Comparison of ENCODE assay signal across 20 cellular contexts in the genomic region with DNA sequence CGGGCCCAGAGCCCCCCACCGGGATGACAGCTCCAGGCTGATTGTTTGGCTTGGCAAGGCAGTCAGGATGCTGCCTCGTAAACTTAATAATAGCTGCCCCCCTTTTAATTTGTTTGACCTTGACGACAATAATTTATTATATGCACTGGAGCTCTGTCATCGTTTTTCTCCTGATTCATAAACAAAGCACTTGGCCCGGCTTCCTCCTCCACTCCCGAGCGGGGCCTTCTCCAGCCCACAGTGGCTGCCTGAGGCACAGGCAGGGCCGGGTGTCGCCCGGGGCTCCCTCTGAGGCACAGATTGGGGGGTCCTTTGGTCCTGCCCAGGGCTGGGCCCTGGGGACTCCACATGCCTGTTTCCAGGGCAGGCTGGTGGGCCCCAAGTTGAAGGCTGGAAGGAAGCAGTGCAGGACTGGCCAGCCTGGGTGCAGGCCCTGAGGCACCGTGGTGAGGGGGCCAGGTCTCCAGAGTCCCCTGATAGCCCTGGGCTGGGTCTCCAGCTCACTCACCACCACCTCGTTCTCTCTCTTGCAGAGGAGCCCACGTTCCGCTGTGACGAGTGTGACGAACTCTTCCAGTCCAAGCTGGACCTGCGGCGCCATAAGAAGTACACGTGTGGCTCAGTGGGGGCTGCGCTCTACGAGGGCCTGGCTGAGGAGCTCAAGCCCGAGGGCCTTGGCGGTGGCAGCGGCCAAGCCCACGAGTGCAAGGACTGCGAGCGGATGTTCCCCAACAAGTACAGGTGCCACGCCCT. TPM values are rescaled to one million over a fixed set of nuclear protein-coding genes. Genes with fewer than 3 reads are reported as not detected.
A peak's percentile ranks its signal among the peaks of the same experiment; 100 is the strongest.
DNase-seq lines count a peak whose midpoint lies in the region; ATAC-seq and TF ChIP-seq lines count a peak whose summit lies in the region.
"Had no signal": no experiment of that assay in that cellular context is flagged by ENCODE, and none has a peak within 500 bp of the region (broad histone marks: within the 10 kb centered on the region; RNA-seq: fewer than 3 reads in every experiment).

No MANE protein-coding gene starts in this region.

- no peak overlapping the region for H2AFZ ChIP-seq in PC-3 (ENCODE audit: low read length)

- no peaks in the 10 kb centered on the region for H4K20me1 ChIP-seq in PC-3 (ENCODE audit: low read length)

- intact Hi-C loops in PC-3 (cut with micrococcal nuclease): no loop called here

- peak; percentile 56 for ATAC-seq in PC-3
- no peak for ATAC-seq in GM18517 (IDR thresholded peaks at IDR 0.05; ENCODE audit: unreplicated experiment)
- no peak for ATAC-seq in GM18861 (IDR thresholded peaks at IDR 0.05; ENCODE audit: unreplicated experiment)
- ATAC-seq: foreskin keratinocyte, left lobe of liver had no signal

- H3K9me3 ChIP-seq in PC-3 (ENCODE audit: low read length): no peaks in the 10 kb centered on the region
- H3K9me3 ChIP-seq: Peyer's patch, tibial nerve had no signal

- no peak overlapping the region for H3K4me2 ChIP-seq in PC-3 (ENCODE audit: low read length)

- CTCF ChIA-PET in PC-3 (lab: Charles Lee): no interaction called here

- H3K36me3 ChIP-seq in PC-3 (ENCODE audit: low read depth, low read length): no peaks in the 10 kb centered on the region
- H3K36me3 ChIP-seq: Peyer's patch had no signal

- POLR2A ChIA-PET in PC-3 (lab: Charles Lee; ENCODE audit: unreplicated experiment): no interaction called here

- no peak overlapping the region for H3K9ac ChIP-seq in PC-3 (ENCODE audit: low read length)

- DNase-seq in AG20443 (ENCODE audit: low spot score) (peak; percentile 63), DMS79 treated with DMSO at 0.1 percent for 48 hours (lab: John Stamatoyannopoulos, UW) (peak; percentile 67), PC-3 (peak; percentile 28), fibroblast of the aortic adventitia (ENCODE audit: low read depth) (peak; percentile 65), NCI-H2171 treated with DMSO at 0.1 percent for 48 hours (lab: John Stamatoyannopoulos, UW) (no peak)
- no peak for DNase-seq in stimulated activated CD4-positive, alpha-beta T cell treated with anti-CD3 and anti-CD28 coated beads, Interleukin-4, amount 100 ng/mL, for 4 hours
- DNase-seq: activated CD4-positive, alpha-beta T cell treated with anti-CD3 and anti-CD28 coated beads, Interleukin-2, amount 50 U/mL, for 1 hour; activated naive CD8-positive, alpha-beta T cell treated with anti-CD3 and anti-CD28 coated beads, Interleukin-2, amount 10 ng/mL, durations not matched to agents 7 days and 5 days; activated T-cell treated with anti-CD3 and anti-CD28 coated beads, Interleukin-2, amount 50 U/mL, for 1 hour; central memory CD4-positive, alpha-beta T cell; effector memory CD4-positive, alpha-beta T cell; foreskin keratinocyte; NCI-H2029 treated with DMSO at 0.1 percent for 48 hours; NCI-H82; nucleus accumbens; Peyer's patch had no signal

- no peak overlapping the region for H3K27ac ChIP-seq in PC-3 (ENCODE audit: low read length)
- H3K27ac ChIP-seq: foreskin keratinocyte, Peyer's patch had no signal

- no peaks in the 10 kb centered on the region for H3K79me2 ChIP-seq in PC-3 (ENCODE audit: low read length)

- H3K4me3 ChIP-seq in PC-3 (ENCODE audit: low read length): no peak overlapping the region
- no peak overlapping the region for H3K4me3 ChIP-seq in fibroblast of the aortic adventitia (ENCODE audit: low read depth, low read length)
- H3K4me3 ChIP-seq: Peyer's patch, tibial nerve had no signal

- no TSS peak for BruUV-seq in PC-3 (replicated peaks; lab: Mats Ljungman, UMichigan)

- TF ChIP-seq CTCF in PC-3 (conservative IDR thresholded peaks at IDR 0.05; ENCODE audit: low read depth, low read length) (no peak), fibroblast of the aortic adventitia (IDR thresholded peaks at IDR 0.05; ENCODE audit: insufficient read depth, low read length) (no peak)

- peaks cover 4% of the 10 kb centered on the region; the same call in 1 of the 2 replicates for H3K4me1 ChIP-seq in PC-3 (ENCODE audit: insufficient read depth, low read length)
- H3K4me1 ChIP-seq: foreskin keratinocyte had no signal

- H3F3A ChIP-seq in PC-3 (ENCODE audit: low read length, unreplicated experiment): no peaks in the 10 kb centered on the region

- peaks cover 99% of the 10 kb centered on the region for H3K27me3 ChIP-seq in PC-3 (ENCODE audit: low read length)
- H3K27me3 ChIP-seq: Peyer's patch had no signal

- no peaks in the 10 kb centered on the region for H3K9me2 ChIP-seq in PC-3 (replicated peaks; ENCODE audit: low read length)

RNA-seq across cellular contexts. Expression of a gene that starts 52.0 kb away (rescaled TPM):
- total RNA-seq in PC-3 (2014; rRNA removed) (54.3 and 60.7 TPM in 2 replicates), fibroblast of the aortic adventitia (ENCODE audit: low replicate concordance) (0.18 TPM in 1 of 2 replicates, not detected in the other)
- total RNA-seq: activated naive CD8-positive, alpha-beta T cell treated with anti-CD3 and anti-CD28 coated beads, Interleukin-2, amount 10 ng/mL, durations not matched to agents 7 days and 5 days had no signal

Comparison
In these comparisons a context has a peak if more than half of its experiments do, and no peak if none do; other contexts are left out.
1. DNase-seq: peak in AG20443 (single experiment), DMS79 treated with DMSO at 0.1 percent for 48 hours (single experiment), PC-3 (single experiment) and fibroblast of the aortic adventitia (single experiment); none in NCI-H2171 treated with DMSO at 0.1 percent for 48 hours (single experiment) and stimulated activated CD4-positive, alpha-beta T cell treated with anti-CD3 and anti-CD28 coated beads, Interleukin-4, amount 100 ng/mL, for 4 hours (0 of 2).
2. RNA of a gene that starts 52.0 kb away (total RNA-seq): 54.3 to 60.7 TPM in PC-3; 0.18 TPM in fibroblast of the aortic adventitia; every median in the first group is over 10 times any median in the second.